ENCODE assay signal across 26 cellular contexts in genomic region chr5:139896718-139897117, GRCh38.
DNase-seq lines count a peak whose midpoint lies in the region; ATAC-seq and TF ChIP-seq lines count a peak whose summit lies in the region.
"Had no signal": no experiment of that assay in that cellular context is flagged by ENCODE, and none has a peak within 500 bp of the region (broad histone marks: within the 10 kb centered on the region; RNA-seq: fewer than 3 reads in every experiment).

No MANE protein-coding gene starts in this region.

- no peak overlapping the region for H3K18ac ChIP-seq in trophoblast cell (ENCODE audit: low read length)

- no peaks in the 10 kb centered on the region for H3K27me3 ChIP-seq in CD8-positive, alpha-beta memory T cell (ENCODE audit: insufficient read depth, low read length, poor library complexity, severe bottlenecking)
- peaks cover 88% of the 10 kb centered on the region for H3K27me3 ChIP-seq in endodermal cell (ENCODE audit: control insufficient read depth, insufficient read depth, low read length, poor library complexity, severe bottlenecking)
- H3K27me3 ChIP-seq in trophoblast cell (ENCODE audit: insufficient read depth, low read length) = peaks cover 10% of the 10 kb centered on the region
- peaks cover 7% of the 10 kb centered on the region for H3K27me3 ChIP-seq in HAP-1 (ENCODE audit: low read depth)

- no peaks in the 10 kb centered on the region for H3K9me3 Mint-ChIP-seq in CD8-positive, alpha-beta memory T cell
- no peaks in the 10 kb centered on the region for H3K9me3 Mint-ChIP-seq in endodermal cell
- H3K9me3 Mint-ChIP-seq in activated T-helper 17 cell treated with anti-CD3 and anti-CD28 coated beads, Interleukin-2, amount 50 U/mL, for 72 hours = no peaks in the 10 kb centered on the region
- H3K9me3 Mint-ChIP-seq: CD4-positive, alpha-beta T cell had no signal

- H3K4me1 Mint-ChIP-seq in CD8-positive, alpha-beta memory T cell = peaks cover 16 to 20% (median 17%) of the 10 kb centered on the region in 3 donors
- H3K4me1 Mint-ChIP-seq in endodermal cell = peaks cover 24% of the 10 kb centered on the region
- no peaks in the 10 kb centered on the region for H3K4me1 Mint-ChIP-seq in activated T-helper 17 cell treated with anti-CD3 and anti-CD28 coated beads, Interleukin-2, amount 50 U/mL, for 72 hours

- H3K4me3 Mint-ChIP-seq in CD8-positive, alpha-beta memory T cell = peak overlapping the region in 3 of 7 donors; percentile 6 to 66 (median 57)
- no peak overlapping the region for H3K4me3 Mint-ChIP-seq in endodermal cell
- H3K4me3 Mint-ChIP-seq in activated T-helper 17 cell treated with anti-CD3 and anti-CD28 coated beads, Interleukin-2, amount 50 U/mL, for 72 hours = no peak overlapping the region
- H3K4me3 Mint-ChIP-seq: CD4-positive, alpha-beta T cell had no signal

- H4K91ac ChIP-seq in trophoblast cell (ENCODE audit: low read depth, low read length) = no peak overlapping the region

- H3K36me3 ChIP-seq in CD8-positive, alpha-beta memory T cell (ENCODE audit: insufficient read depth, low read length) = no peaks in the 10 kb centered on the region
- H3K36me3 ChIP-seq in endodermal cell (ENCODE audit: control insufficient read depth, insufficient read depth, low read length) (no peaks in the 10 kb centered on the region), trophoblast cell (ENCODE audit: control insufficient read depth in 1 of 2, insufficient read depth in 2 of 2, low read length in 2 of 2) (no peaks in the 10 kb centered on the region), HAP-1 (replicated peaks) (no peaks in the 10 kb centered on the region)
- H3K36me3 ChIP-seq: BLaER1 treated with 17β-estradiol and CSF1 and Interleukin-3, amounts not matched to agents 10 nM and 100 nM had no signal

- no peak overlapping the region for H2AFZ ChIP-seq in trophoblast cell (ENCODE audit: insufficient read depth, low read length, poor library complexity)

- in situ Hi-C loops in G401 (cut with HindIII; ENCODE audit: low sequenced_read_pairs) = no loop called here
- in situ Hi-C loops in HAP-1 (cut with MboI; ENCODE audit: low sequenced_read_pairs) = no loop called here

- no peak for DNase-seq in CD8-positive, alpha-beta memory T cell
- DNase-seq in G401 (ENCODE audit: low spot score) (peak; percentile 15), endodermal cell (peak; percentile 34), trophoblast cell (no peak), NCI-H226 (no peak), HAP-1 (ENCODE audit: low spot score in 2 of 2) (no peak)
- DNase-seq in activated CD4-positive, alpha-beta T cell treated with anti-CD3 and anti-CD28 coated beads for 4 hours = no peak
- DNase-seq: AML-193; CD4-positive, alpha-beta T cell; DMS 273 treated with DMSO at 0.1 percent for 48 hours; DMS79; EL; Kasumi-1; NCI-H1105; NCI-H1436 treated with DMSO at 0.1 percent for 48 hours; NCI-H187 treated with DMSO at 0.1 percent for 48 hours; NCI-H2107; NCI-H446 treated with DMSO at 0.1 percent for 48 hours; NCI-H526; NK-92 treated with Interleukin-12 subunit alpha and Interleukin-12 subunit beta, amount 100 ng/mL, for 24 hours; PC-3; SK-N-SH had no signal

- no peaks in the 10 kb centered on the region for H3K79me2 ChIP-seq in trophoblast cell (ENCODE audit: control insufficient read depth, insufficient read depth, low read length, poor library complexity)

- no peak overlapping the region for H2BK120ac ChIP-seq in trophoblast cell (ENCODE audit: insufficient read depth, low read length, poor library complexity)

- no peak overlapping the region for H4K12ac ChIP-seq in trophoblast cell (ENCODE audit: low read depth, low read length)

- H2AK5ac ChIP-seq in trophoblast cell (ENCODE audit: low read length) = no peak overlapping the region

- CTCF ChIA-PET in CD8-positive, alpha-beta memory T cell (lab: Charles Lee) = interaction anchor here (1.4 kb wide), 1 partner anchor 9 kb away, joined by 3 read pairs; no protein-coding TSS in a partner anchor

- no peak overlapping the region for H3K14ac ChIP-seq in trophoblast cell (ENCODE audit: low read length)

- peaks cover 16 to 34% of the 10 kb centered on the region in 2 donors for H3K27me3 Mint-ChIP-seq in CD8-positive, alpha-beta memory T cell
- H3K27me3 Mint-ChIP-seq in endodermal cell (ENCODE audit: insufficient read depth) = peaks cover 85% of the 10 kb centered on the region
- peaks cover 30% of the 10 kb centered on the region for H3K27me3 Mint-ChIP-seq in activated T-helper 17 cell treated with anti-CD3 and anti-CD28 coated beads, Interleukin-2, amount 50 U/mL, for 72 hours

- H3K4ac ChIP-seq in trophoblast cell (ENCODE audit: low read depth, low read length) = no peak overlapping the region

- no peaks in the 10 kb centered on the region for H3K9me3 ChIP-seq in CD8-positive, alpha-beta memory T cell (ENCODE audit: low read length)
- no peaks in the 10 kb centered on the region for H3K9me3 ChIP-seq in endodermal cell (ENCODE audit: control insufficient read depth, low read length)
- H3K9me3 ChIP-seq in trophoblast cell (ENCODE audit: insufficient read depth, low read depth, low read length) = peaks cover 5% of the 10 kb centered on the region
- no peaks in the 10 kb centered on the region for H3K9me3 ChIP-seq in HAP-1
- H3K9me3 ChIP-seq: A549; BLaER1 treated with 17β-estradiol and CSF1 and Interleukin-3, amounts not matched to agents 10 nM and 100 nM; SK-N-SH had no signal

- H3K23ac ChIP-seq in trophoblast cell (ENCODE audit: low read length) = no peak overlapping the region

- peak overlapping the region in 6 of 8 donors; percentile 2 to 93 (median 62) for H3K27ac Mint-ChIP-seq in CD8-positive, alpha-beta memory T cell
- H3K27ac Mint-ChIP-seq in endodermal cell = no peak overlapping the region
- H3K27ac Mint-ChIP-seq in activated T-helper 17 cell treated with anti-CD3 and anti-CD28 coated beads, Interleukin-2, amount 50 U/mL, for 72 hours = no peak overlapping the region
- H3K27ac Mint-ChIP-seq: CD4-positive, alpha-beta T cell had no signal

- no peak overlapping the region for H3K27ac ChIP-seq in CD8-positive, alpha-beta memory T cell (ENCODE audit: low read depth, low read length)
- no peak overlapping the region for H3K27ac ChIP-seq in endodermal cell (ENCODE audit: low read depth, low read length)
- no peak overlapping the region for H3K27ac ChIP-seq in trophoblast cell (ENCODE audit: low read depth, low read length)
- H3K27ac ChIP-seq: A549; BLaER1 treated with 17β-estradiol and CSF1 and Interleukin-3, amounts not matched to agents 10 nM and 100 nM had no signal

- H3K79me1 ChIP-seq in trophoblast cell (ENCODE audit: low read length) = no peaks in the 10 kb centered on the region

- H3K9ac ChIP-seq in endodermal cell (ENCODE audit: extremely low read depth, low read length, poor library complexity, severe bottlenecking) (no peak overlapping the region), trophoblast cell (ENCODE audit: low read length) (no peak overlapping the region)
- H3K9ac ChIP-seq: BLaER1 treated with 17β-estradiol and CSF1 and Interleukin-3, amounts not matched to agents 10 nM and 100 nM; SK-N-SH had no signal

- 96 to 100% methylated on average over 3 to 4 of the region's 4 CpGs for WGBS in endodermal cell (ENCODE audit: insufficient coverage in 1 of 2, insufficient read length in 1 of 2), 2 experiments
- WGBS in trophoblast cell (ENCODE audit: extremely low coverage, insufficient coverage, insufficient read length) = no CpG with 5 or more reads among the region's 4 CpGs

- no peak overlapping the region for H2BK5ac ChIP-seq in trophoblast cell (ENCODE audit: low read depth, low read length, poor library complexity)

- no peak overlapping the region for H3K4me2 ChIP-seq in trophoblast cell (ENCODE audit: low read length)
- H3K4me2 ChIP-seq: A549; BLaER1 treated with 17β-estradiol and CSF1 and Interleukin-3, amounts not matched to agents 10 nM and 100 nM; SK-N-SH had no signal

- ATAC-seq in activated T-helper 17 cell treated with anti-CD3 and anti-CD28 coated beads, Interleukin-2, amount 50 U/mL, for 72 hours (replicated peaks) = no peak
- ATAC-seq: A549, K562, PC-3 had no signal

- H3K4me3 ChIP-seq in CD8-positive, alpha-beta memory T cell (ENCODE audit: low read length) = no peak overlapping the region
- no peak overlapping the region for H3K4me3 ChIP-seq in endodermal cell (ENCODE audit: low read length)
- H3K4me3 ChIP-seq in trophoblast cell (ENCODE audit: low read depth, low read length) = peak overlapping the region; percentile 14
- H3K4me3 ChIP-seq in HAP-1 = no peak overlapping the region
- H3K4me3 ChIP-seq: A549; BLaER1 treated with 17β-estradiol and CSF1 and Interleukin-3, amounts not matched to agents 10 nM and 100 nM; K562 had no signal

- H3K4me1 ChIP-seq in CD8-positive, alpha-beta memory T cell (ENCODE audit: insufficient read depth, low read length) = no peaks in the 10 kb centered on the region
- peaks cover 8% of the 10 kb centered on the region for H3K4me1 ChIP-seq in endodermal cell (ENCODE audit: control insufficient read depth, insufficient read depth, low read length)
- peaks cover 4 to 7% of the 10 kb centered on the region in 2 experiments for H3K4me1 ChIP-seq in trophoblast cell (ENCODE audit: control insufficient read depth in 1 of 2, insufficient read depth in 2 of 2, low read length in 2 of 2)
- no peaks in the 10 kb centered on the region for H3K4me1 ChIP-seq in HAP-1
- H3K4me1 ChIP-seq: A549; BLaER1 treated with 17β-estradiol and CSF1 and Interleukin-3, amounts not matched to agents 10 nM and 100 nM had no signal

- no peaks in the 10 kb centered on the region for H3K36me3 Mint-ChIP-seq in CD8-positive, alpha-beta memory T cell
- no peaks in the 10 kb centered on the region for H3K36me3 Mint-ChIP-seq in endodermal cell (ENCODE audit: low read depth)
- no peaks in the 10 kb centered on the region for H3K36me3 Mint-ChIP-seq in activated T-helper 17 cell treated with anti-CD3 and anti-CD28 coated beads, Interleukin-2, amount 50 U/mL, for 72 hours (ENCODE audit: low read depth)

- no peak for TF ChIP-seq CTCF in endodermal cell (conservative IDR thresholded peaks at IDR 0.05)

- POLR2A ChIA-PET in CD8-positive, alpha-beta memory T cell (lab: Charles Lee) = no interaction called here

- no peak overlapping the region for H2BK12ac ChIP-seq in trophoblast cell (ENCODE audit: low read length)

- no peak overlapping the region for H4K8ac ChIP-seq in trophoblast cell (ENCODE audit: low read depth, low read length)

Comparison
In these comparisons a context has a peak if more than half of its experiments do, and no peak if none do; other contexts are left out.
1. DNase-seq: peak in G401 (single experiment) and endodermal cell (single experiment); none in CD8-positive, alpha-beta memory T cell (0 of 5), trophoblast cell (0 of 2), NCI-H226 (single experiment), activated CD4-positive, alpha-beta T cell treated with anti-CD3 and anti-CD28 coated beads for 4 hours (0 of 2) and HAP-1 (0 of 2).
2. H3K27ac Mint-ChIP-seq: peak in CD8-positive, alpha-beta memory T cell (6 of 8); none in endodermal cell (single experiment) and activated T-helper 17 cell treated with anti-CD3 and anti-CD28 coated beads, Interleukin-2, amount 50 U/mL, for 72 hours (single experiment).